Comparison of ENCODE assay signal across 9 cellular contexts in genomic region chr9:124297553-124297905, GRCh38. TPM values are rescaled to one million over a fixed set of nuclear protein-coding genes. Genes with fewer than 3 reads are reported as not detected.
A peak's percentile ranks its signal among the peaks of the same experiment; 100 is the strongest.
DNase-seq lines count a peak whose midpoint lies in the region; ATAC-seq and TF ChIP-seq lines count a peak whose summit lies in the region.
"Had no signal": no experiment of that assay in that cellular context is flagged by ENCODE, and none has a peak within 500 bp of the region (broad histone marks: within the 10 kb centered on the region; RNA-seq: fewer than 3 reads in every experiment).

No MANE protein-coding gene starts in this region.

- H3K9me3 Mint-ChIP-seq in activated CD4-positive, alpha-beta memory T cell treated with anti-CD3 and anti-CD28 coated beads, Interleukin-2, amount 10 ng/mL, durations not matched to agents 7 days and 5 days, result no peaks in the 10 kb centered on the region
- H3K9me3 Mint-ChIP-seq: activated B cell treated with CpG ODN at 0.5 μM for 24 hours had no signal

- H3K4me3 ChIP-seq in muscle layer of colon (ENCODE audit: low read depth in 1 of 2, low read length in 2 of 2), result peak overlapping the region; percentile 12 to 24

- TF ChIP-seq CTCF in AG09319 (IDR thresholded peaks at IDR 0.05; ENCODE audit: low read depth, low read length), result no peak

- no peaks in the 10 kb centered on the region for H3K9me3 ChIP-seq in muscle layer of colon (ENCODE audit: low read length)

- H3K4me3 Mint-ChIP-seq in activated CD4-positive, alpha-beta memory T cell treated with anti-CD3 and anti-CD28 coated beads, Interleukin-2, amount 10 ng/mL, durations not matched to agents 7 days and 5 days, result no peak overlapping the region
- H3K4me3 Mint-ChIP-seq: activated B cell treated with CpG ODN at 0.5 μM for 24 hours had no signal

- no peaks in the 10 kb centered on the region for H3K36me3 Mint-ChIP-seq in activated CD4-positive, alpha-beta memory T cell treated with anti-CD3 and anti-CD28 coated beads, Interleukin-2, amount 10 ng/mL, durations not matched to agents 7 days and 5 days (ENCODE audit: low read depth)

- no peaks in the 10 kb centered on the region for H3K27me3 ChIP-seq in muscle layer of colon (ENCODE audit: control insufficient read depth in 1 of 2, insufficient read depth in 2 of 2, low read length in 2 of 2)

- DNase-seq in AG09319 (ENCODE audit: extremely low read depth, low read depth), result peak; percentile 87
- DNase-seq in RPMI7951 (ENCODE audit: low read depth), result peak; percentile 95
- DNase-seq in fibroblast of the conjunctiva (ENCODE audit: low read depth), result peak; percentile 92
- no peak for DNase-seq in activated CD4-positive, alpha-beta memory T cell treated with anti-CD3 and anti-CD28 coated beads, Interleukin-2, amount 10 ng/mL, durations not matched to agents 7 days and 5 days
- no peak for DNase-seq in NCI-H2029 treated with DMSO at 0.1 percent for 48 hours (lab: John Stamatoyannopoulos, UW)
- no peak for DNase-seq in activated CD4-positive, alpha-beta T cell treated with anti-CD3 and anti-CD28 coated beads for 48 hours
- DNase-seq: activated B cell treated with CpG ODN at 0.5 μM for 24 hours had no signal

- no peak overlapping the region for H3K9ac ChIP-seq in muscle layer of colon (ENCODE audit: low read length)

- H3K27ac ChIP-seq in muscle layer of colon (ENCODE audit: low read depth, low read length), result no peak overlapping the region

- peaks cover 24% of the 10 kb centered on the region for H3K4me1 Mint-ChIP-seq in activated CD4-positive, alpha-beta memory T cell treated with anti-CD3 and anti-CD28 coated beads, Interleukin-2, amount 10 ng/mL, durations not matched to agents 7 days and 5 days

- peaks cover 47% of the 10 kb centered on the region for H3K4me1 ChIP-seq in muscle layer of colon (ENCODE audit: insufficient read depth, low read length)

- POLR2A ChIA-PET in activated CD4-positive, alpha-beta memory T cell treated with anti-CD3 and anti-CD28 coated beads, Interleukin-2, amount 10 ng/mL, durations not matched to agents 7 days and 5 days (lab: Charles Lee), result interaction anchor here (1.9 kb wide), 1 partner anchor 11 kb away, joined by 4 read pairs; no protein-coding TSS in a partner anchor

- H3K36me3 ChIP-seq in muscle layer of colon (ENCODE audit: insufficient read depth, low read length), result peaks cover 9% of the 10 kb centered on the region

- no peak for ATAC-seq in GM21360 (IDR thresholded peaks at IDR 0.05; ENCODE audit: unreplicated experiment)

- no peak overlapping the region for H3K27ac Mint-ChIP-seq in activated CD4-positive, alpha-beta memory T cell treated with anti-CD3 and anti-CD28 coated beads, Interleukin-2, amount 10 ng/mL, durations not matched to agents 7 days and 5 days

- H3K27me3 Mint-ChIP-seq in activated CD4-positive, alpha-beta memory T cell treated with anti-CD3 and anti-CD28 coated beads, Interleukin-2, amount 10 ng/mL, durations not matched to agents 7 days and 5 days, result no peaks in the 10 kb centered on the region
- H3K27me3 Mint-ChIP-seq: activated B cell treated with CpG ODN at 0.5 μM for 24 hours had no signal

- CTCF ChIA-PET in activated CD4-positive, alpha-beta memory T cell treated with anti-CD3 and anti-CD28 coated beads, Interleukin-2, amount 10 ng/mL, durations not matched to agents 7 days and 5 days (lab: Charles Lee), result interaction anchor here (0.9 to 1.1 kb wide), 2 partner anchors 95 to 171 kb away, joined by 3 read pairs; no protein-coding TSS in a partner anchor

RNA-seq across cellular contexts. Expression of gene NEK6, which starts 39.8 kb away (rescaled TPM):
- total RNA-seq in RPMI7951 (2014; rRNA removed; shearing (Covaris generic)), result 23.9 and 27.5 TPM in 2 replicates
- 10 to 100 TPM; 16.9 to 18.9 TPM for total RNA-seq in activated CD4-positive, alpha-beta memory T cell treated with anti-CD3 and anti-CD28 coated beads, Interleukin-2, amount 10 ng/mL, durations not matched to agents 7 days and 5 days

Comparison
In these comparisons a context has a peak if more than half of its experiments do, and no peak if none do; other contexts are left out.
1. DNase-seq: peak in AG09319 (single experiment), RPMI7951 (single experiment) and fibroblast of the conjunctiva (single experiment); none in activated CD4-positive, alpha-beta memory T cell treated with anti-CD3 and anti-CD28 coated beads, Interleukin-2, amount 10 ng/mL, durations not matched to agents 7 days and 5 days (single experiment), NCI-H2029 treated with DMSO at 0.1 percent for 48 hours (single experiment) and activated CD4-positive, alpha-beta T cell treated with anti-CD3 and anti-CD28 coated beads for 48 hours (single experiment).